In genomic region chr2:218962859-218963492, GRCh38 we compare ENCODE assay signal across 1 cellular context.
A peak's percentile ranks its signal among the peaks of the same experiment; 100 is the strongest.
TF ChIP-seq lines count a peak whose summit lies in the region.

No MANE protein-coding gene starts in this region.

TF ChIP-seq in A549, 52 proteins besides CTCF, POLR2A, EP300 and RAD21 (continued from another document):
- peak; percentile 98 for TF ChIP-seq REST (IDR thresholded peaks at IDR 0.05)
- TF ChIP-seq RFX5 (IDR thresholded peaks at IDR 0.05) = 0 out of 2 replicates have a peak, but pooled peaks have one; percentile 41
- TF ChIP-seq MAX (IDR thresholded peaks at IDR 0.05) = peak; percentile 42
- TF ChIP-seq JUN (IDR thresholded peaks at IDR 0.05) = no peak
- no peak for TF ChIP-seq ATOH8 (CRISPR knock-in tag; IDR thresholded peaks at IDR 0.05; ENCODE audit: low read depth)
- no peak for TF ChIP-seq NR3C1 (IDR thresholded peaks at IDR 0.05)
- no peak for TF ChIP-seq HOXA7 (CRISPR knock-in tag; IDR thresholded peaks at IDR 0.05)
- TF ChIP-seq FOSB (CRISPR knock-in tag; IDR thresholded peaks at IDR 0.05) = no peak
- no peak for TF ChIP-seq GATA3 (IDR thresholded peaks at IDR 0.05; ENCODE audit: borderline replicate concordance)
- TF ChIP-seq ZNF302 (CRISPR knock-in tag; IDR thresholded peaks at IDR 0.05) = no peak
- TF ChIP-seq E2F6 (IDR thresholded peaks at IDR 0.05; ENCODE audit: borderline replicate concordance, low read depth) = no peak; the same call in 1 of the 2 replicates
- no peak for TF ChIP-seq BCL3 (IDR thresholded peaks at IDR 0.05)
- no peak for TF ChIP-seq FOXS1 (CRISPR knock-in tag; IDR thresholded peaks at IDR 0.05)
